14 cellular contexts compared by ENCODE assay signal in genomic region chr14:76985540-76986260, GRCh38. TPM values are rescaled to one million over a fixed set of nuclear protein-coding genes. Genes with fewer than 3 reads are reported as not detected.
DNase-seq lines count a peak whose midpoint lies in the region; ATAC-seq and TF ChIP-seq lines count a peak whose summit lies in the region.
"Had no signal": no experiment of that assay in that cellular context is flagged by ENCODE, and none has a peak within 500 bp of the region (broad histone marks: within the 10 kb centered on the region; RNA-seq: fewer than 3 reads in every experiment).

No MANE protein-coding gene starts in this region.

- peaks cover 4 to 6% (median 5%) of the 10 kb centered on the region in 3 donors for H3K27me3 Mint-ChIP-seq in immature natural killer cell (ENCODE audit: low read depth in 3 of 3)

- peaks cover 28 to 42% of the 10 kb centered on the region in 2 donors for H3K4me1 Mint-ChIP-seq in immature natural killer cell

- no peak for TF ChIP-seq POLR2A in esophagus muscularis mucosa (IDR thresholded peaks at IDR 0.05; ENCODE audit: low read depth)

- in situ Hi-C loops in ACHN (cut with HindIII; ENCODE audit: low pct_ligation_motif_present, low pct_unique_long_range_greater_than_20kb, low sequenced_read_pairs): no loop called here

- 42% methylated on average over 2 of the region's 4 CpGs for WGBS in SK-N-SH (ENCODE audit: low lambda C conversion rate)
- 90 to 93% methylated on average over 4 of the region's 4 CpGs for WGBS in aorta, 2 donors
- 40% methylated on average over 2 of the region's 4 CpGs for WGBS in esophagus muscularis mucosa

- H3K9me3 ChIP-seq in SK-N-SH: peaks cover 4% of the 10 kb centered on the region; the same call in 1 of the 2 replicates
- no peaks in the 10 kb centered on the region for H3K9me3 ChIP-seq in aorta (ENCODE audit: control insufficient read depth, low read length)
- no peaks in the 10 kb centered on the region for H3K9me3 ChIP-seq in esophagus muscularis mucosa
- H3K9me3 ChIP-seq: SJSA1 had no signal

- no peak for TF ChIP-seq RAD21 in SK-N-SH (IDR thresholded peaks at IDR 0.05; ENCODE audit: low read length)

- POLR2A ChIA-PET in SK-N-SH (lab: Yijun Ruan, JAX): interaction anchor here (1.2 to 1.4 kb wide), 2 partner anchors 23 to 30 kb away, joined by 3 to 5 read pairs; no protein-coding TSS in a partner anchor

- H3K79me2 ChIP-seq in SK-N-SH (ENCODE audit: insufficient read depth): no peaks in the 10 kb centered on the region

- no peak for TF ChIP-seq CTCF in SK-N-SH (IDR thresholded peaks at IDR 0.05)
- no peak for TF ChIP-seq CTCF in esophagus muscularis mucosa (IDR thresholded peaks at IDR 0.05)

- H3K9me3 Mint-ChIP-seq in immature natural killer cell: no peaks in the 10 kb centered on the region

- H3K36me3 Mint-ChIP-seq in immature natural killer cell: no peaks in the 10 kb centered on the region

- H3K36me3 ChIP-seq in H7 (replicated peaks; ENCODE audit: control insufficient read depth, insufficient read depth, low read length): no peaks in the 10 kb centered on the region
- H3K36me3 ChIP-seq in SK-N-SH (replicated peaks in 1 of 2; ENCODE audit: control insufficient read depth in 1 of 2, insufficient read depth in 2 of 2, low read length in 1 of 2): no peaks in the 10 kb centered on the region
- H3K36me3 ChIP-seq in aorta (ENCODE audit: control insufficient read depth in 1 of 2, insufficient read depth in 2 of 2, low read length in 1 of 2): no peaks in the 10 kb centered on the region
- H3K36me3 ChIP-seq in esophagus muscularis mucosa: no peaks in the 10 kb centered on the region
- H3K36me3 ChIP-seq: SJSA1 had no signal

- no peak for ATAC-seq in aorta (ENCODE audit: low FRiP score)
- ATAC-seq in HG03432 (IDR thresholded peaks at IDR 0.05; ENCODE audit: unreplicated experiment): no peak
- ATAC-seq in HG02973 (IDR thresholded peaks at IDR 0.05; ENCODE audit: unreplicated experiment): no peak

- peak overlapping the region in 4 of 6 donors; percentile 34 to 67 (median 64) for H3K27ac Mint-ChIP-seq in immature natural killer cell

- TF ChIP-seq EP300 in SK-N-SH (IDR thresholded peaks at IDR 0.05; ENCODE audit: borderline replicate concordance in 1 of 2, low read depth in 1 of 2, low read length in 1 of 2): no peak
- no peak for TF ChIP-seq EP300 in esophagus muscularis mucosa (IDR thresholded peaks at IDR 0.05)

- intact Hi-C loops in aorta (cut with DNase I): no loop called here
- intact Hi-C loops in esophagus muscularis mucosa (cut with DNase I): no loop called here

- no peaks in the 10 kb centered on the region for H4K20me1 ChIP-seq in SK-N-SH (ENCODE audit: insufficient read depth)

- no peaks in the 10 kb centered on the region for H3F3A ChIP-seq in SK-N-SH (replicated peaks; ENCODE audit: insufficient read depth)

- CTCF ChIA-PET in SK-N-SH (lab: Yijun Ruan, JAX): interaction anchor here (0.7 to 2.1 kb wide), 3 partner anchors 39 to 110 kb away, joined by 3 to 9 read pairs (median 5); no protein-coding TSS in a partner anchor

- no peak overlapping the region for H3K4me3 Mint-ChIP-seq in immature natural killer cell

- no peaks in the 10 kb centered on the region for H3K9me2 ChIP-seq in SK-N-SH

- no peaks in the 10 kb centered on the region for H3K27me3 ChIP-seq in H7 (ENCODE audit: control insufficient read depth, insufficient read depth, low read length)
- no peaks in the 10 kb centered on the region for H3K27me3 ChIP-seq in SK-N-SH (ENCODE audit: insufficient read depth)
- H3K27me3 ChIP-seq in aorta (ENCODE audit: control insufficient read depth in 1 of 2, insufficient read depth in 2 of 2, low read length in 1 of 2): no peaks in the 10 kb centered on the region
- no peaks in the 10 kb centered on the region for H3K27me3 ChIP-seq in esophagus muscularis mucosa
- H3K27me3 ChIP-seq: SJSA1 had no signal

- no peak overlapping the region for H3K9ac ChIP-seq in SK-N-SH

- no peak overlapping the region; the same call in 1 of the 2 replicates for H2AFZ ChIP-seq in SK-N-SH (ENCODE audit: low read depth)

- DNase-seq in ACHN (peak; percentile 67), H7 (peak; percentile 67), SK-N-SH (no peak), immature natural killer cell (no peak), aorta (no peak), esophagus muscularis mucosa (ENCODE audit: extremely low spot score) (no peak)
- DNase-seq: activated effector memory CD4-positive, alpha-beta T cell treated with anti-CD3 and anti-CD28 coated beads, Interleukin-2, amount 50 U/mL, for 16 hours; DMS79 treated with DMSO at 0.1 percent for 48 hours; effector CD4-positive, alpha-beta T cell; NCI-H187 treated with DMSO at 0.1 percent for 48 hours; NK-92 treated with Interleukin-12 subunit alpha and Interleukin-12 subunit beta, amount 100 ng/mL, for 24 hours had no signal

- peaks cover 11 to 33% of the 10 kb centered on the region in 2 experiments; a peak in 3 of 4 replicates for H3K4me1 ChIP-seq in SK-N-SH (ENCODE audit: control insufficient read depth in 1 of 2, insufficient read depth in 2 of 2, low read depth in 1 of 2, low read length in 1 of 2)
- H3K4me1 ChIP-seq in aorta (ENCODE audit: control insufficient read depth in 1 of 2, insufficient read depth in 2 of 2, low read length in 2 of 2): no peaks in the 10 kb centered on the region
- H3K4me1 ChIP-seq in esophagus muscularis mucosa: no peaks in the 10 kb centered on the region
- H3K4me1 ChIP-seq: SJSA1 had no signal

- no peak overlapping the region for H3K4me2 ChIP-seq in SK-N-SH

- H3K27ac ChIP-seq in SK-N-SH (ENCODE audit: low read depth in 2 of 2, low read length in 1 of 2) (peak overlapping the region in 1 of 2 experiments; percentile 40; a peak in 1 of 4 replicates), aorta (ENCODE audit: low read depth in 1 of 2, low read length in 2 of 2) (no peak overlapping the region), esophagus muscularis mucosa (replicated peaks in 1 of 4) (no peak overlapping the region)
- H3K27ac ChIP-seq: SJSA1 had no signal

- H3K4me3 ChIP-seq in H7 (ENCODE audit: insufficient read depth, low read depth, low read length): no peak overlapping the region
- H3K4me3 ChIP-seq in SK-N-SH (ENCODE audit: low read depth in 2 of 2, low read length in 1 of 2): no peak overlapping the region
- no peak overlapping the region for H3K4me3 ChIP-seq in aorta (ENCODE audit: low read length in 2 of 2)
- H3K4me3 ChIP-seq in esophagus muscularis mucosa: no peak overlapping the region
- H3K4me3 ChIP-seq: SJSA1 had no signal

TF ChIP-seq in SK-N-SH, 30 proteins besides CTCF, POLR2A, EP300 and RAD21 (continues in another document):
- peak; percentile 45; the same call in 1 of the 2 replicates for TF ChIP-seq RFX5 (IDR thresholded peaks at IDR 0.05; ENCODE audit: low read length)
- TF ChIP-seq ELF1 (IDR thresholded peaks at IDR 0.05): no peak
- TF ChIP-seq, protein P1, sequence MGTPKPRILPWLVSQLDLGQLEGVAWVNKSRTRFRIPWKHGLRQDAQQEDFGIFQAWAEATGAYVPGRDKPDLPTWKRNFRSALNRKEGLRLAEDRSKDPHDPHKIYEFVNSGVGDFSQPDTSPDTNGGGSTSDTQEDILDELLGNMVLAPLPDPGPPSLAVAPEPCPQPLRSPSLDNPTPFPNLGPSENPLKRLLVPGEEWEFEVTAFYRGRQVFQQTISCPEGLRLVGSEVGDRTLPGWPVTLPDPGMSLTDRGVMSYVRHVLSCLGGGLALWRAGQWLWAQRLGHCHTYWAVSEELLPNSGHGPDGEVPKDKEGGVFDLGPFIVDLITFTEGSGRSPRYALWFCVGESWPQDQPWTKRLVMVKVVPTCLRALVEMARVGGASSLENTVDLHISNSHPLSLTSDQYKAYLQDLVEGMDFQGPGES (IDR thresholded peaks at IDR 0.05; ENCODE audit: low read depth, low read length): no peak
- TF ChIP-seq TCF12 (IDR thresholded peaks at IDR 0.05): 0 out of 2 replicates have a peak, but pooled peaks have one; percentile 12
- TF ChIP-seq CHD2 (IDR thresholded peaks at IDR 0.05; ENCODE audit: low read length, partially characterized antibody): no peak
- TF ChIP-seq PBX3 (IDR thresholded peaks at IDR 0.05): peak; percentile 51; the same call in 1 of the 2 replicates

RNA-seq across cellular contexts. Expression of gene IRF2BPL, which starts 42.8 kb away (rescaled TPM):
- 142 and 187 TPM in 2 replicates for total RNA-seq in H7 (2014; rRNA removed; shearing (Covaris generic))
- polyA plus RNA-seq in SK-N-SH (2012; rRNA removed) (10.9 and 17.1 TPM in 2 replicates), immature natural killer cell (10 to 100 TPM in 1 of 3 donors, 1 to 10 TPM in 2; 3.5 to 11.1 (median 3.6) TPM), aorta (10 to 100 TPM in 1 of 2 donors, 1 to 10 TPM in 1; 3.4 to 13.0 TPM)
- polyA plus RNA-seq in SK-N-SH (2012; cell fraction: cytosol; rRNA removed): 9.1 and 14.4 TPM in 2 replicates
- 16.2 and 16.9 TPM in 2 replicates for polyA plus RNA-seq in SK-N-SH (2012; cell fraction: nucleus; rRNA removed)
- total RNA-seq in aorta (10 to 100 TPM; 34.7 to 59.6 TPM), esophagus muscularis mucosa (100 to 1,000 TPM in 1 of 4 donors, 10 to 100 TPM in 3; 58.6 to 105 (median 98.4) TPM)

Comparison
In these comparisons a context has a peak if more than half of its experiments do, and no peak if none do; other contexts are left out.
1. DNase-seq: peak in ACHN (single experiment) and H7 (single experiment); none in SK-N-SH (single experiment), immature natural killer cell (0 of 3), aorta (0 of 2) and esophagus muscularis mucosa (single experiment).